8 cellular contexts compared by ENCODE assay signal in genomic region chr2:47520825-47521665, GRCh38. TPM values are rescaled to one million over a fixed set of nuclear protein-coding genes. Genes with fewer than 3 reads are reported as not detected.
DNase-seq lines count a peak whose midpoint lies in the region; ATAC-seq lines count a peak whose summit lies in the region.

No MANE protein-coding gene starts in this region.

- H3K27me3 Mint-ChIP-seq in activated CD4-positive, alpha-beta memory T cell treated with anti-CD3 and anti-CD28 coated beads, Interleukin-2, amount 10 ng/mL, durations not matched to agents 7 days and 5 days = no peaks in the 10 kb centered on the region

- peak; percentile 51 for DNase-seq in ACHN
- DNase-seq in NCI-H510A (lab: John Stamatoyannopoulos, UW) = peak; percentile 93
- DNase-seq in activated CD4-positive, alpha-beta memory T cell treated with anti-CD3 and anti-CD28 coated beads, Interleukin-2, amount 10 ng/mL, durations not matched to agents 7 days and 5 days = peak; percentile 85
- DNase-seq in mucosa of gallbladder (ENCODE audit: low spot score) = peak; percentile 47
- peak; percentile 47 to 84 for DNase-seq in stimulated activated effector memory CD8-positive, alpha-beta T cell treated with anti-CD3 and anti-CD28 coated beads, Interleukin-12 subunit alpha, Interleukin-12 subunit beta, amount 100 ng/mL, for 72 hours (ENCODE audit: low spot score in 2 of 2)

- POLR2A ChIA-PET in activated CD4-positive, alpha-beta memory T cell treated with anti-CD3 and anti-CD28 coated beads, Interleukin-2, amount 10 ng/mL, durations not matched to agents 7 days and 5 days (lab: Charles Lee) = interaction anchor here (1.0 to 3.4 kb wide), 6 partner anchors 12 to 261 kb away, joined by 3 to 18 read pairs (median 7); partner anchors contain the start of genes MSH2 and MSH6

- no peaks in the 10 kb centered on the region for H3K9me3 ChIP-seq in ectodermal cell (ENCODE audit: control insufficient read depth, low read length)

- peak overlapping the region; percentile 3 for H3K4me3 ChIP-seq in ectodermal cell (ENCODE audit: insufficient read depth, low read depth, low read length)

- peak overlapping the region; percentile 93 for H3K27ac Mint-ChIP-seq in activated CD4-positive, alpha-beta memory T cell treated with anti-CD3 and anti-CD28 coated beads, Interleukin-2, amount 10 ng/mL, durations not matched to agents 7 days and 5 days
- H3K27ac Mint-ChIP-seq in stimulated activated effector memory CD8-positive, alpha-beta T cell treated with anti-CD3 and anti-CD28 coated beads, Interleukin-12 subunit alpha, Interleukin-12 subunit beta, amount 100 ng/mL, for 72 hours = peak overlapping the region; percentile 91

- H3K36me3 ChIP-seq in ectodermal cell (ENCODE audit: control insufficient read depth, insufficient read depth, low read length) = no peaks in the 10 kb centered on the region

- ATAC-seq in GM18873 (IDR thresholded peaks at IDR 0.05; ENCODE audit: low FRiP score, unreplicated experiment) (peak; percentile 76), HG03139 (IDR thresholded peaks at IDR 0.05; ENCODE audit: unreplicated experiment) (peak; percentile 72)
- peak; percentile 90 for ATAC-seq in stimulated activated effector memory CD8-positive, alpha-beta T cell treated with anti-CD3 and anti-CD28 coated beads, Interleukin-12 subunit alpha, Interleukin-12 subunit beta, amount 100 ng/mL, for 72 hours

- no peaks in the 10 kb centered on the region for H3K9me3 Mint-ChIP-seq in activated CD4-positive, alpha-beta memory T cell treated with anti-CD3 and anti-CD28 coated beads, Interleukin-2, amount 10 ng/mL, durations not matched to agents 7 days and 5 days
- H3K9me3 Mint-ChIP-seq in stimulated activated effector memory CD8-positive, alpha-beta T cell treated with anti-CD3 and anti-CD28 coated beads, Interleukin-12 subunit alpha, Interleukin-12 subunit beta, amount 100 ng/mL, for 72 hours = no peaks in the 10 kb centered on the region

- in situ Hi-C loops in ACHN (cut with HindIII; ENCODE audit: low pct_ligation_motif_present, low pct_unique_long_range_greater_than_20kb, low sequenced_read_pairs) = no loop called here

- H3K4me1 Mint-ChIP-seq in activated CD4-positive, alpha-beta memory T cell treated with anti-CD3 and anti-CD28 coated beads, Interleukin-2, amount 10 ng/mL, durations not matched to agents 7 days and 5 days = peaks cover 34% of the 10 kb centered on the region
- H3K4me1 Mint-ChIP-seq in stimulated activated effector memory CD8-positive, alpha-beta T cell treated with anti-CD3 and anti-CD28 coated beads, Interleukin-12 subunit alpha, Interleukin-12 subunit beta, amount 100 ng/mL, for 72 hours = peaks cover 16% of the 10 kb centered on the region

- WGBS in ectodermal cell, 2 experiments = 46 to 51% methylated on average over 97 of the region's 97 CpGs

- CTCF ChIA-PET in activated CD4-positive, alpha-beta memory T cell treated with anti-CD3 and anti-CD28 coated beads, Interleukin-2, amount 10 ng/mL, durations not matched to agents 7 days and 5 days (lab: Charles Lee) = interaction anchor here (0.8 to 3.4 kb wide), 9 partner anchors 11 to 247 kb away, joined by 3 to 15 read pairs (median 4); partner anchors contain the start of gene MSH2

- H3K4me1 ChIP-seq in ectodermal cell (ENCODE audit: control insufficient read depth, insufficient read depth, low read length) = peaks cover 24% of the 10 kb centered on the region

- no peaks in the 10 kb centered on the region for H3K36me3 Mint-ChIP-seq in activated CD4-positive, alpha-beta memory T cell treated with anti-CD3 and anti-CD28 coated beads, Interleukin-2, amount 10 ng/mL, durations not matched to agents 7 days and 5 days (ENCODE audit: low read depth)
- no peaks in the 10 kb centered on the region for H3K36me3 Mint-ChIP-seq in stimulated activated effector memory CD8-positive, alpha-beta T cell treated with anti-CD3 and anti-CD28 coated beads, Interleukin-12 subunit alpha, Interleukin-12 subunit beta, amount 100 ng/mL, for 72 hours

- H3K27ac ChIP-seq in ectodermal cell (ENCODE audit: insufficient read depth, low read depth, low read length, poor library complexity, severe bottlenecking) = no peak overlapping the region

- H3K27me3 ChIP-seq in ectodermal cell (ENCODE audit: control insufficient read depth, insufficient read depth, low read length, poor library complexity, severe bottlenecking) = peaks cover 19% of the 10 kb centered on the region

- H3K4me3 Mint-ChIP-seq in activated CD4-positive, alpha-beta memory T cell treated with anti-CD3 and anti-CD28 coated beads, Interleukin-2, amount 10 ng/mL, durations not matched to agents 7 days and 5 days = peak overlapping the region; percentile 84
- peak overlapping the region; percentile 83 for H3K4me3 Mint-ChIP-seq in stimulated activated effector memory CD8-positive, alpha-beta T cell treated with anti-CD3 and anti-CD28 coated beads, Interleukin-12 subunit alpha, Interleukin-12 subunit beta, amount 100 ng/mL, for 72 hours

RNA-seq across cellular contexts. Expression of gene KCNK12, which starts 49.7 kb away (rescaled TPM):
- under 1 TPM; 0.25 to 0.28 TPM for total RNA-seq in activated CD4-positive, alpha-beta memory T cell treated with anti-CD3 and anti-CD28 coated beads, Interleukin-2, amount 10 ng/mL, durations not matched to agents 7 days and 5 days
- polyA plus RNA-seq in ectodermal cell (2013, experiment 1 of 4) = 1.6 TPM
- polyA plus RNA-seq in ectodermal cell (2013, experiment 2 of 4) = 1.2 TPM
- polyA plus RNA-seq in ectodermal cell (2013, experiment 3 of 4) = 2.6 TPM
- 1.8 TPM for polyA plus RNA-seq in ectodermal cell (2013, experiment 4 of 4)
- 0.12 TPM for total RNA-seq in mucosa of gallbladder
